In genomic region chr6:11585426-11586016, GRCh38 we compare ENCODE assay signal across 8 cellular contexts. TPM values are rescaled to one million over a fixed set of nuclear protein-coding genes. Genes with fewer than 3 reads are reported as not detected.
DNase-seq lines count a peak whose midpoint lies in the region; ATAC-seq and TF ChIP-seq lines count a peak whose summit lies in the region.

No MANE protein-coding gene starts in this region.

- H3K4me3 ChIP-seq in A673 (ENCODE audit: low read depth, low read length, poor library complexity, severe bottlenecking): no peak overlapping the region
- H3K4me3 ChIP-seq in colonic mucosa: no peak overlapping the region

- intact Hi-C loops in A673 (cut with micrococcal nuclease; ENCODE audit: unreplicated experiment) (loop anchor here (5.0 to 10.0 kb wide), 4 partner anchors 67 to 1309 kb away; no protein-coding TSS in a partner anchor), colonic mucosa (cut with DNase I) (loop anchor here (5.0 to 10.0 kb wide), 2 partner anchors 649 to 1017 kb away; no protein-coding TSS in a partner anchor)

- CTCF ChIA-PET in A673 (lab: Charles Lee): interaction anchor here (0.9 kb wide), 1 partner anchor 704 kb away, joined by 3 read pairs; no protein-coding TSS in a partner anchor

- H3K9ac ChIP-seq in colonic mucosa (ENCODE audit: low read depth in 2 of 2, low read length in 2 of 2): no peak overlapping the region

- ATAC-seq in GM21390 (IDR thresholded peaks at IDR 0.05; ENCODE audit: unreplicated experiment) (no peak), HG03439 (IDR thresholded peaks at IDR 0.05; ENCODE audit: unreplicated experiment) (no peak)

- H3K4me1 ChIP-seq in A673 (ENCODE audit: insufficient read depth, low read length, poor library complexity, severe bottlenecking) (no peaks in the 10 kb centered on the region), colonic mucosa (no peaks in the 10 kb centered on the region)

- no TSS peak for BruUV-seq in A673 (replicated peaks; lab: Mats Ljungman, UMichigan)

- DNase-seq in A673 (ENCODE audit: low spot score) (peak; percentile 60), NCI-H2227 (lab: John Stamatoyannopoulos, UW; ENCODE audit: unreplicated experiment) (peak; percentile 59), colonic mucosa (no peak), nephron progenitor cell (no peak)
- DNase-seq in stimulated activated CD4-positive, alpha-beta T cell treated with anti-CD3 and anti-CD28 coated beads, Interleukin-4, amount 100 ng/mL, for 1 hour: no peak

- H3K27me3 ChIP-seq in A673 (replicated peaks; ENCODE audit: insufficient read depth, low read depth, low read length, poor library complexity) (no peaks in the 10 kb centered on the region), colonic mucosa (no peaks in the 10 kb centered on the region)

- H3K27me3 Mint-ChIP-seq in nephron progenitor cell (ENCODE audit: low read depth, poor library complexity): peaks cover 11% of the 10 kb centered on the region

- no peak overlapping the region for H3K4me3 Mint-ChIP-seq in nephron progenitor cell

- H3K9me3 ChIP-seq in A673 (ENCODE audit: low read depth, low read length, poor library complexity, severe bottlenecking) (no peaks in the 10 kb centered on the region), colonic mucosa (no peaks in the 10 kb centered on the region)

- peaks cover 11% of the 10 kb centered on the region for H3K4me1 Mint-ChIP-seq in nephron progenitor cell

- no peak overlapping the region for H3K27ac ChIP-seq in A673 (ENCODE audit: low read depth, low read length, poor library complexity, severe bottlenecking)
- H3K27ac ChIP-seq in colonic mucosa: no peak overlapping the region

- H3K27ac Mint-ChIP-seq in nephron progenitor cell: no peak overlapping the region

- H3K36me3 ChIP-seq in A673 (ENCODE audit: insufficient read depth, low read length, poor library complexity, severe bottlenecking): no peaks in the 10 kb centered on the region
- H3K36me3 ChIP-seq in colonic mucosa: no peaks in the 10 kb centered on the region

- no peaks in the 10 kb centered on the region for H3K36me3 Mint-ChIP-seq in nephron progenitor cell (ENCODE audit: low read depth)

- TF ChIP-seq CTCF in A673 (conservative IDR thresholded peaks at IDR 0.05; ENCODE audit: low read depth, low read length) (peak; percentile 74), GM12874 (IDR thresholded peaks at IDR 0.05; ENCODE audit: insufficient read depth, low read depth, low read length) (0 out of 2 replicates have a peak, but pooled peaks have one; percentile 33), colonic mucosa (IDR thresholded peaks at IDR 0.05) (peak; percentile 57), nephron progenitor cell (IDR thresholded peaks at IDR 0.05) (peak; percentile 73)

- POLR2A ChIA-PET in A673 (lab: Charles Lee; ENCODE audit: low non-redundant PET): no interaction called here

- peaks cover 1% of the 10 kb centered on the region for H3K9me3 Mint-ChIP-seq in nephron progenitor cell

RNA-seq across cellular contexts. Expression of gene TMEM170B, which starts 48.0 kb away (rescaled TPM):
- total RNA-seq in A673 (2021) (9.5 and 11.4 TPM in 2 replicates), colonic mucosa (1 to 10 TPM in 1 of 2 donors, under 1 TPM in 1; 0.82 to 2.2 TPM)

Comparison
In these comparisons a context has a peak if more than half of its experiments do, and no peak if none do; other contexts are left out.
1. DNase-seq: peak in A673 (single experiment) and NCI-H2227 (single experiment); none in colonic mucosa (single experiment), nephron progenitor cell (single experiment) and stimulated activated CD4-positive, alpha-beta T cell treated with anti-CD3 and anti-CD28 coated beads, Interleukin-4, amount 100 ng/mL, for 1 hour (single experiment).
2. Peak in every context shown above with its lines, with median percentiles within 50 percentile points of each other: CTCF ChIP-seq.